Comparison of ENCODE assay signal across 8 cellular contexts in genomic region chr9:91714020-91714721, GRCh38.
DNase-seq lines count a peak whose midpoint lies in the region; ATAC-seq and TF ChIP-seq lines count a peak whose summit lies in the region.

No MANE protein-coding gene starts in this region.

- H3K27ac ChIP-seq in RWPE1, result no peak overlapping the region

- H3K4me3 ChIP-seq in BJ (ENCODE audit: low read depth, low read length) (peak overlapping the region; percentile 35), fibroblast of mammary gland (ENCODE audit: control insufficient read depth, low read depth, low read length) (peak overlapping the region; percentile 45)

- CTCF ChIA-PET in BJ (lab: Yijun Ruan, JAX), result interaction anchor here (0.6 to 2.0 kb wide), 2 partner anchors 13 to 94 kb away, joined by 4 to 6 read pairs; no protein-coding TSS in a partner anchor
- CTCF ChIA-PET in RWPE1 (lab: Yijun Ruan, JAX), result interaction anchor here (0.9 kb wide), 1 partner anchor 20 kb away, joined by 3 read pairs; no protein-coding TSS in a partner anchor

- TF ChIP-seq CTCF in BJ (IDR thresholded peaks at IDR 0.05; ENCODE audit: insufficient read depth, low read depth, low read length), result no peak
- TF ChIP-seq CTCF in RWPE1 (conservative IDR thresholded peaks at IDR 0.05; ENCODE audit: low read depth), result no peak
- TF ChIP-seq CTCF in fibroblast of mammary gland (conservative IDR thresholded peaks at IDR 0.05; ENCODE audit: control insufficient read depth, insufficient read depth, low read depth, low read length), result no peak
- no peak for TF ChIP-seq CTCF in omental fat pad (IDR thresholded peaks at IDR 0.05)

- H3K36me3 ChIP-seq in BJ (ENCODE audit: control insufficient read depth, insufficient read depth, low read length), result no peaks in the 10 kb centered on the region

- POLR2A ChIA-PET in BJ (lab: Charles Lee), result interaction anchor here (0.6 kb wide), 1 partner anchor 549 kb away, joined by 6 read pairs; no protein-coding TSS in a partner anchor
- POLR2A ChIA-PET in RWPE1 (lab: Yijun Ruan, JAX; ENCODE audit: low non-redundant PET), result no interaction called here

- no peaks in the 10 kb centered on the region for H3K27me3 ChIP-seq in BJ (ENCODE audit: control insufficient read depth, insufficient read depth, low read length)

- ATAC-seq in GM19438 (IDR thresholded peaks at IDR 0.05; ENCODE audit: low read depth, unreplicated experiment) (peak; percentile 49), omental fat pad (ENCODE audit: low FRiP score) (peak; percentile 84), HG03159 (IDR thresholded peaks at IDR 0.05; ENCODE audit: unreplicated experiment) (no peak), GM18870 (IDR thresholded peaks at IDR 0.05; ENCODE audit: unreplicated experiment) (no peak)

- DNase-seq in BJ (ENCODE audit: low read depth), result no peak
- DNase-seq in RWPE1 (ENCODE audit: low spot score), result peak; percentile 39
- peak; percentile 67 for DNase-seq in fibroblast of mammary gland (ENCODE audit: low read depth)
- DNase-seq in omental fat pad (ENCODE audit: low spot score), result no peak
- DNase-seq in activated CD4-positive, CD25-positive, alpha-beta regulatory T cell (lab: John Stamatoyannopoulos, UW), result no peak

Comparison
In these comparisons a context has a peak if more than half of its experiments do, and no peak if none do; other contexts are left out.
1. DNase-seq: peak in RWPE1 (single experiment) and fibroblast of mammary gland (single experiment); none in BJ (single experiment), omental fat pad (single experiment) and activated CD4-positive, CD25-positive, alpha-beta regulatory T cell (0 of 4).
2. ATAC-seq: peak in GM19438 (single experiment) and omental fat pad (single experiment); none in HG03159 (single experiment) and GM18870 (single experiment).